22 cellular contexts compared by ENCODE assay signal in the genomic region with DNA sequence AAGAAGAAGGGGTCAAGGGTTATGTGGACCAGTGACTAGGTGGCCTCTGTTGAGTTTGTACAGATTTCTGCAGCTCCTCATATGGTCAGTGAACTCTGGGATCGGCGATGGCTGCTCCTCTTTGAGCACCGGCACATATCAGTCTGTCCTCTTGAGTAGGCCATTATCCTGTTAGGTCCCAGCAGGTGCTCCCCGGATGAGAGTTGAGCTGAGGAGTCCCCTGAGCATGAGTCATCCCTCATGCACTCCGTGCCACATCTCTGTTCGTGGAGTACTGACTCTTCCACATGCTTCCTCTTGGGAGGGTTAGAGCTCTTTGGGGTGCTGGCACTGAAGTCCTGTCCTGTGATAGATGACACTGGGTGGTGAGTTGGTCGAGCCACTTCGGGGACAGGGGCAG.
A peak's percentile ranks its signal among the peaks of the same experiment; 100 is the strongest.
DNase-seq lines count a peak whose midpoint lies in the region; ATAC-seq and TF ChIP-seq lines count a peak whose summit lies in the region.
"Had no signal": no experiment of that assay in that cellular context is flagged by ENCODE, and none has a peak within 500 bp of the region (broad histone marks: within the 10 kb centered on the region; RNA-seq: fewer than 3 reads in every experiment).

No MANE protein-coding gene starts in this region.

- POLR2A ChIA-PET in activated CD8-positive, alpha-beta T cell treated with anti-CD3 and anti-CD28 coated beads for 36 hours (lab: Charles Lee): no interaction called here

- peaks cover 2% of the 10 kb centered on the region for H3K27me3 Mint-ChIP-seq in activated CD8-positive, alpha-beta T cell treated with anti-CD3 and anti-CD28 coated beads for 36 hours

- peak; percentile 6 for DNase-seq in A172 (ENCODE audit: low spot score)
- DNase-seq in Daoy (ENCODE audit: low read depth): peak; percentile 59
- DNase-seq in RPMI7951 (ENCODE audit: low read depth): peak; percentile 22
- DNase-seq in foreskin keratinocyte: no peak
- no peak for DNase-seq in activated CD8-positive, alpha-beta T cell treated with anti-CD3 and anti-CD28 coated beads for 36 hours
- DNase-seq: Calu3; CD8-positive, alpha-beta T cell; H9; MV-4-11; NCI-H187 treated with DMSO at 0.1 percent for 48 hours; NCI-H2171 treated with DMSO at 0.1 percent for 48 hours; NCI-H446; NCI-H526 treated with DMSO at 0.1 percent for 48 hours; Peyer's patch; Right ventricle myocardium superior had no signal

- no peak overlapping the region for H3K4me3 Mint-ChIP-seq in activated CD8-positive, alpha-beta T cell treated with anti-CD3 and anti-CD28 coated beads for 36 hours
- H3K4me3 Mint-ChIP-seq: CD8-positive, alpha-beta T cell; H9 had no signal

- no peak overlapping the region for H3K27ac Mint-ChIP-seq in activated CD8-positive, alpha-beta T cell treated with anti-CD3 and anti-CD28 coated beads for 36 hours
- H3K27ac Mint-ChIP-seq: CD8-positive, alpha-beta T cell; H9 had no signal

- no peaks in the 10 kb centered on the region for H3K9me3 Mint-ChIP-seq in activated CD8-positive, alpha-beta T cell treated with anti-CD3 and anti-CD28 coated beads for 36 hours
- H3K9me3 Mint-ChIP-seq: CD8-positive, alpha-beta T cell; H9 had no signal

- peak; percentile 25 for ATAC-seq in foreskin keratinocyte
- ATAC-seq in HG03280 (IDR thresholded peaks at IDR 0.05; ENCODE audit: unreplicated experiment): no peak
- ATAC-seq in HG03460 (IDR thresholded peaks at IDR 0.05; ENCODE audit: unreplicated experiment): no peak
- ATAC-seq in GM21786 (IDR thresholded peaks at IDR 0.05; ENCODE audit: unreplicated experiment): no peak
- ATAC-seq in activated CD8-positive, alpha-beta T cell treated with anti-CD3 and anti-CD28 coated beads for 36 hours: no peak
- ATAC-seq: A549; CD8-positive, alpha-beta T cell; K562 had no signal

- intact Hi-C loops in activated CD8-positive, alpha-beta T cell treated with anti-CD3 and anti-CD28 coated beads for 36 hours (cut with micrococcal nuclease): no loop called here

- H3K27me3 ChIP-seq in foreskin keratinocyte: no peaks in the 10 kb centered on the region
- H3K27me3 ChIP-seq: BLaER1 treated with 17β-estradiol and CSF1 and Interleukin-3, amounts not matched to agents 10 nM and 100 nM; Peyer's patch had no signal

- no peaks in the 10 kb centered on the region for H3K36me3 Mint-ChIP-seq in activated CD8-positive, alpha-beta T cell treated with anti-CD3 and anti-CD28 coated beads for 36 hours (ENCODE audit: low read depth)
- H3K36me3 Mint-ChIP-seq: CD8-positive, alpha-beta T cell had no signal

- no peak overlapping the region for H3K27ac ChIP-seq in foreskin keratinocyte
- H3K27ac ChIP-seq: A549; BLaER1 treated with 17β-estradiol and CSF1 and Interleukin-3, amounts not matched to agents 10 nM and 100 nM; Peyer's patch; SK-N-MC had no signal

- CTCF ChIA-PET in activated CD8-positive, alpha-beta T cell treated with anti-CD3 and anti-CD28 coated beads for 36 hours (lab: Charles Lee): no interaction called here

- no peaks in the 10 kb centered on the region for H3K4me1 Mint-ChIP-seq in activated CD8-positive, alpha-beta T cell treated with anti-CD3 and anti-CD28 coated beads for 36 hours (ENCODE audit: low read depth)
- H3K4me1 Mint-ChIP-seq: H9 had no signal

- H3K4me1 ChIP-seq in foreskin keratinocyte: no peaks in the 10 kb centered on the region
- H3K4me1 ChIP-seq: A549; BLaER1 treated with 17β-estradiol and CSF1 and Interleukin-3, amounts not matched to agents 10 nM and 100 nM; Peyer's patch had no signal

- TF ChIP-seq CTCF in foreskin keratinocyte (conservative IDR thresholded peaks at IDR 0.05): no peak
- TF ChIP-seq CTCF in activated CD8-positive, alpha-beta T cell treated with anti-CD3 and anti-CD28 coated beads for 36 hours (IDR thresholded peaks at IDR 0.05): no peak

Comparison
In these comparisons a context has a peak if more than half of its experiments do, and no peak if none do; other contexts are left out.
1. DNase-seq: peak in A172 (single experiment), Daoy (single experiment) and RPMI7951 (single experiment); none in foreskin keratinocyte (0 of 2) and activated CD8-positive, alpha-beta T cell treated with anti-CD3 and anti-CD28 coated beads for 36 hours (single experiment).